In the genomic region with DNA sequence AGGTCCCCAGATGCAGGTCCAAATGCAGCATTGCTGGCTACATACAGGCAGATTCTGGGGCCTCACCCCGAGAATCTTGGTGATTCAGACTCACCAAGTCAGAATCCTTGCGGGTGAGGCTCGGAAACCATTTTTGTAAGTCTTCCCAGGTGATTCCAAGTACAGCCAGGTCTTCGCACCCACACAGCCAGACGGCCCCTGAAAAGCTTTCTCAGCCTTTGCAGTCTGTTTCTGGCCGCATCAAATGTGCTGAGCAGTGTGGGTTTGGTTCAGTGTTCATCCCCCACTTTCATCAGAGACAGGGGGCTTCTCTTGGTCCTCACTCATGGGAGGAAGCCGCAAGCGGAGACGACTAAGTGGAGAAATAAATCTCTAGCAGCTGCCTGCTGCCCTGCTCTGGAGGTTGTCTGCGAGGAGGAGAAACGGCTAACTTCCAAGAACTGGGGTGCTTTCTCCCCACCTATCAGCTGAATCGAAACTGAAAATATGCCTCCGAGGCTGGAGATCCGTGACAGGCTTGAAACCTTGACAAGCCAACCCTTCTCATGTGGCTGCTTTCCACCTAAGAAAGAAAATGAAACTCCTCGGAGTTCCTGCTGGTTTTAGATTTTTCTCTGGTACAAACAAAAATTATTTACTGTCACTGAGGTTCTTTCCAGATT, we compare ENCODE assay signal across 8 cellular contexts. TPM values are rescaled to one million over a fixed set of nuclear protein-coding genes. Genes with fewer than 3 reads are reported as not detected.
DNase-seq lines count a peak whose midpoint lies in the region; ATAC-seq and TF ChIP-seq lines count a peak whose summit lies in the region.

No MANE protein-coding gene starts in this region.

- H3K9me3 Mint-ChIP-seq in Calu3 (ENCODE audit: low read depth, unreplicated experiment): no peaks in the 10 kb centered on the region
- no peaks in the 10 kb centered on the region for H3K9me3 Mint-ChIP-seq in activated T-cell treated with anti-CD3 and anti-CD28 coated beads, Interleukin-2, amount 50 U/mL, for 24 hours

- H3K27me3 ChIP-seq in brain microvascular endothelial cell (replicated peaks): no peaks in the 10 kb centered on the region

- no peaks in the 10 kb centered on the region for H3K36me3 ChIP-seq in brain microvascular endothelial cell (replicated peaks)

- BruUV-seq in Calu3 (replicated peaks; lab: Mats Ljungman, UMichigan): TSS peak; percentile 44

- peaks cover 11% of the 10 kb centered on the region for H3K4me1 Mint-ChIP-seq in Calu3 (ENCODE audit: low read depth, unreplicated experiment)
- peaks cover 62% of the 10 kb centered on the region for H3K4me1 Mint-ChIP-seq in activated T-cell treated with anti-CD3 and anti-CD28 coated beads, Interleukin-2, amount 50 U/mL, for 24 hours (ENCODE audit: low read depth)

- no peak overlapping the region for H3K27ac Mint-ChIP-seq in Calu3 (ENCODE audit: unreplicated experiment)
- peak overlapping the region; percentile 100 for H3K27ac Mint-ChIP-seq in activated T-cell treated with anti-CD3 and anti-CD28 coated beads, Interleukin-2, amount 50 U/mL, for 24 hours

- no peak for TF ChIP-seq CTCF in Calu3 (IDR thresholded peaks at IDR 0.05; ENCODE audit: unreplicated experiment)
- no peak for TF ChIP-seq CTCF in brain microvascular endothelial cell (IDR thresholded peaks at IDR 0.05; ENCODE audit: low read depth, low read length, missing control alignments)

- peak overlapping the region; percentile 46 for H3K4me3 Mint-ChIP-seq in Calu3 (ENCODE audit: low read depth, unreplicated experiment)
- peak overlapping the region; percentile 91 for H3K4me3 Mint-ChIP-seq in activated T-cell treated with anti-CD3 and anti-CD28 coated beads, Interleukin-2, amount 50 U/mL, for 24 hours

- intact Hi-C loops in Calu3 (cut with micrococcal nuclease; ENCODE audit: unreplicated experiment) (no loop called here), left ventricle myocardium superior (cut with micrococcal nuclease) (no loop called here)

- DNase-seq in Calu3 (no peak), M059J (ENCODE audit: low read depth) (peak; percentile 86), left ventricle myocardium superior (no peak), brain microvascular endothelial cell (no peak), cortex of kidney (lab: John Stamatoyannopoulos, UW) (no peak)
- DNase-seq in activated T-cell treated with anti-CD3 and anti-CD28 coated beads, Interleukin-2, amount 50 U/mL, for 24 hours: peak; percentile 78
- DNase-seq in stimulated activated CD4-positive, alpha-beta T cell treated with anti-CD3 and anti-CD28 coated beads, Interleukin-1b, Interleukin-23, amount 100 ng/mL, for 48 hours: peak; percentile 80

- H3K4me3 ChIP-seq in brain microvascular endothelial cell (ENCODE audit: low read depth, low read length): no peak overlapping the region

- no peaks in the 10 kb centered on the region for H3K36me3 Mint-ChIP-seq in Calu3 (ENCODE audit: insufficient read depth, unreplicated experiment)
- peaks cover 22% of the 10 kb centered on the region for H3K36me3 Mint-ChIP-seq in activated T-cell treated with anti-CD3 and anti-CD28 coated beads, Interleukin-2, amount 50 U/mL, for 24 hours (ENCODE audit: low read depth)

- no peak overlapping the region for H3K27ac ChIP-seq in brain microvascular endothelial cell

- CTCF ChIA-PET in Calu3 (lab: Charles Lee): interaction anchor here (1.2 to 1.3 kb wide), 2 partner anchors 9 to 15 kb away, joined by 3 to 4 read pairs; a partner anchor contains a TSS

- no peaks in the 10 kb centered on the region for H3K27me3 Mint-ChIP-seq in Calu3 (ENCODE audit: unreplicated experiment)
- no peaks in the 10 kb centered on the region for H3K27me3 Mint-ChIP-seq in activated T-cell treated with anti-CD3 and anti-CD28 coated beads, Interleukin-2, amount 50 U/mL, for 24 hours

- ATAC-seq in GM21528 (IDR thresholded peaks at IDR 0.05; ENCODE audit: low FRiP score, unreplicated experiment): peak; percentile 93
- ATAC-seq in left ventricle myocardium superior: peak; percentile 39

- in situ Hi-C loops in brain microvascular endothelial cell (cut with HindIII; ENCODE audit: low pct_ligation_motif_present, low sequenced_read_pairs): no loop called here

RNA-seq across cellular contexts. Expression of a gene that starts 8.9 kb away (rescaled TPM):
- total RNA-seq in Calu3 (2022): 42.0 and 42.8 TPM in 2 replicates
- 22.3 and 32.6 TPM in 2 replicates for total RNA-seq in M059J (2014; rRNA removed; shearing (Covaris generic))
- total RNA-seq in left ventricle myocardium superior: 22.9 TPM

RNA-seq across cellular contexts. Expression of a gene that starts 20.5 kb away (rescaled TPM):
- total RNA-seq in Calu3 (2022) (40.2 and 41.3 TPM in 2 replicates), left ventricle myocardium superior (52.6 TPM)
- total RNA-seq in M059J (2014; rRNA removed; shearing (Covaris generic)): 88.1 and 92.1 TPM in 2 replicates

Comparison
In these comparisons a context has a peak if more than half of its experiments do, and no peak if none do; other contexts are left out.
1. DNase-seq: peak in M059J (single experiment), activated T-cell treated with anti-CD3 and anti-CD28 coated beads, Interleukin-2, amount 50 U/mL, for 24 hours (single experiment) and stimulated activated CD4-positive, alpha-beta T cell treated with anti-CD3 and anti-CD28 coated beads, Interleukin-1b, Interleukin-23, amount 100 ng/mL, for 48 hours (single experiment); none in Calu3 (single experiment), left ventricle myocardium superior (single experiment), brain microvascular endothelial cell (single experiment) and cortex of kidney (single experiment).